ENCODE assay signal across 15 cellular contexts in genomic region chr20:47561175-47561574, GRCh38. TPM values are rescaled to one million over a fixed set of nuclear protein-coding genes. Genes with fewer than 3 reads are reported as not detected.
A peak's percentile ranks its signal among the peaks of the same experiment; 100 is the strongest.
DNase-seq lines count a peak whose midpoint lies in the region; ATAC-seq, FAIRE-seq and TF ChIP-seq lines count a peak whose summit lies in the region.
"Had no signal": no experiment of that assay in that cellular context is flagged by ENCODE, and none has a peak within 500 bp of the region (broad histone marks: within the 10 kb centered on the region; RNA-seq: fewer than 3 reads in every experiment).

No MANE protein-coding gene starts in this region.

- H3K27me3 ChIP-seq in astrocyte (ENCODE audit: insufficient read depth, low read length) (no peaks in the 10 kb centered on the region), thyroid gland (no peaks in the 10 kb centered on the region), GM23338 (ENCODE audit: insufficient read depth) (no peaks in the 10 kb centered on the region)
- H3K27me3 ChIP-seq: spleen had no signal

- TF ChIP-seq CTCF in astrocyte (IDR thresholded peaks at IDR 0.05; ENCODE audit: insufficient read depth, low read depth, low read length) (no peak), thyroid gland (IDR thresholded peaks at IDR 0.05) (no peak), endothelial cell (IDR thresholded peaks at IDR 0.05; ENCODE audit: unreplicated experiment) (no peak), GM23338 (conservative IDR thresholded peaks at IDR 0.05; ENCODE audit: low read depth in 2 of 2) (no peak)

- ATAC-seq in left ventricle myocardium superior (peak; percentile 47), GM18511 (IDR thresholded peaks at IDR 0.05; ENCODE audit: unreplicated experiment) (no peak), GM23338 (no peak)

- peaks cover 82% of the 10 kb centered on the region for H3K4me1 Mint-ChIP-seq in activated naive CD4-positive, alpha-beta T cell treated with anti-CD3 and anti-CD28 coated beads, Interleukin-2, amount 50 U/mL, for 24 hours
- peaks cover 7% of the 10 kb centered on the region for H3K4me1 Mint-ChIP-seq in astrocyte (ENCODE audit: low read depth, unreplicated experiment)
- H3K4me1 Mint-ChIP-seq in endothelial cell (ENCODE audit: unreplicated experiment), result peaks cover 11% of the 10 kb centered on the region
- H3K4me1 Mint-ChIP-seq in GM23338, result peaks cover 57% of the 10 kb centered on the region

- H3K9ac ChIP-seq in astrocyte (ENCODE audit: low read length), result no peak overlapping the region

- H3K9me2 ChIP-seq in GM23338 (ENCODE audit: insufficient read depth), result no peaks in the 10 kb centered on the region

- H2AFZ ChIP-seq in astrocyte (ENCODE audit: low read depth, low read length), result no peak overlapping the region
- no peak overlapping the region for H2AFZ ChIP-seq in GM23338

- H3K27ac ChIP-seq in astrocyte (ENCODE audit: low read depth, low read length) (no peak overlapping the region), thyroid gland (peak overlapping the region; percentile 42 to 60 (median 56)), GM23338 (ENCODE audit: low read depth) (no peak overlapping the region)

- peaks cover 7% of the 10 kb centered on the region for H3K36me3 Mint-ChIP-seq in activated naive CD4-positive, alpha-beta T cell treated with anti-CD3 and anti-CD28 coated beads, Interleukin-2, amount 50 U/mL, for 24 hours
- no peaks in the 10 kb centered on the region for H3K36me3 Mint-ChIP-seq in astrocyte (ENCODE audit: low read depth, unreplicated experiment)
- H3K36me3 Mint-ChIP-seq in endothelial cell (ENCODE audit: low read depth, unreplicated experiment), result no peaks in the 10 kb centered on the region
- H3K36me3 Mint-ChIP-seq in GM23338 (ENCODE audit: low read depth), result no peaks in the 10 kb centered on the region
- H3K36me3 Mint-ChIP-seq: brain had no signal

- no peaks in the 10 kb centered on the region for H3K27me3 Mint-ChIP-seq in activated naive CD4-positive, alpha-beta T cell treated with anti-CD3 and anti-CD28 coated beads, Interleukin-2, amount 50 U/mL, for 24 hours
- H3K27me3 Mint-ChIP-seq in astrocyte (ENCODE audit: low read depth, unreplicated experiment), result no peaks in the 10 kb centered on the region
- peaks cover 2% of the 10 kb centered on the region for H3K27me3 Mint-ChIP-seq in endothelial cell (ENCODE audit: unreplicated experiment)
- H3K27me3 Mint-ChIP-seq in GM23338 (ENCODE audit: insufficient read depth, low read depth, poor library complexity), result peaks cover 8% of the 10 kb centered on the region
- H3K27me3 Mint-ChIP-seq: brain had no signal

- 17 to 19% methylated on average over 3 of the region's 3 CpGs for WGBS in thyroid gland, 2 donors

- H3K4me3 ChIP-seq in astrocyte (ENCODE audit: insufficient read depth, low read depth, low read length) (no peak overlapping the region), thyroid gland (replicated peaks in 1 of 3) (no peak overlapping the region), GM23338 (no peak overlapping the region)
- H3K4me3 ChIP-seq: lung, spleen had no signal

- no peak overlapping the region for H3K4me3 Mint-ChIP-seq in activated naive CD4-positive, alpha-beta T cell treated with anti-CD3 and anti-CD28 coated beads, Interleukin-2, amount 50 U/mL, for 24 hours
- no peak overlapping the region for H3K4me3 Mint-ChIP-seq in astrocyte (ENCODE audit: unreplicated experiment)
- no peak overlapping the region for H3K4me3 Mint-ChIP-seq in endothelial cell (ENCODE audit: unreplicated experiment)
- H3K4me3 Mint-ChIP-seq in GM23338, result no peak overlapping the region
- H3K4me3 Mint-ChIP-seq: brain, endodermal cell had no signal

- H3K79me2 ChIP-seq in astrocyte (ENCODE audit: insufficient read depth, low read length) (peaks cover 90% of the 10 kb centered on the region), GM23338 (replicated peaks; ENCODE audit: insufficient read depth) (peaks cover 93% of the 10 kb centered on the region)

- no peaks in the 10 kb centered on the region for H3K9me3 Mint-ChIP-seq in activated naive CD4-positive, alpha-beta T cell treated with anti-CD3 and anti-CD28 coated beads, Interleukin-2, amount 50 U/mL, for 24 hours
- no peaks in the 10 kb centered on the region for H3K9me3 Mint-ChIP-seq in astrocyte (ENCODE audit: unreplicated experiment)
- H3K9me3 Mint-ChIP-seq in endothelial cell (ENCODE audit: unreplicated experiment), result no peaks in the 10 kb centered on the region
- H3K9me3 Mint-ChIP-seq in GM23338, result no peaks in the 10 kb centered on the region
- H3K9me3 Mint-ChIP-seq: brain, endodermal cell had no signal

- H4K20me1 ChIP-seq in astrocyte (ENCODE audit: insufficient read depth, low read length) (peaks cover 83% of the 10 kb centered on the region), GM23338 (replicated peaks; ENCODE audit: insufficient read depth) (0 out of 2 replicates have a peak, but pooled peaks cover 2% of the 10 kb centered on the region)

- no peak for DNase-seq in activated naive CD4-positive, alpha-beta T cell treated with anti-CD3 and anti-CD28 coated beads, Interleukin-2, amount 50 U/mL, for 16 hours
- DNase-seq in astrocyte (ENCODE audit: low read depth) (peak; percentile 63), left ventricle myocardium superior (no peak), thyroid gland (peak; percentile 73 to 78), endothelial cell (ENCODE audit: low spot score) (no peak), GM23338 (ENCODE audit: low spot score) (no peak)
- DNase-seq: activated CD4-positive, CD25-positive, alpha-beta regulatory T cell treated with anti-CD3 and anti-CD28 coated beads, Interleukin-2, amount 50 U/mL, for 72 hours; DMS153; endodermal cell; NCI-H1105; spleen had no signal

- H3F3A ChIP-seq in GM23338 (replicated peaks; ENCODE audit: low read depth), result no peaks in the 10 kb centered on the region

- no peak for FAIRE-seq in astrocyte (lab: Jason Lieb, UNC)

- H3K36me3 ChIP-seq in astrocyte (ENCODE audit: insufficient read depth, low read length) (no peaks in the 10 kb centered on the region), thyroid gland (no peaks in the 10 kb centered on the region), GM23338 (ENCODE audit: insufficient read depth) (no peaks in the 10 kb centered on the region)
- H3K36me3 ChIP-seq: spleen had no signal

- no peaks in the 10 kb centered on the region for H3K9me3 ChIP-seq in astrocyte (ENCODE audit: insufficient read depth, low read depth, low read length)
- no peaks in the 10 kb centered on the region for H3K9me3 ChIP-seq in thyroid gland
- H3K9me3 ChIP-seq: spleen had no signal

- intact Hi-C loops in left ventricle myocardium superior (cut with micrococcal nuclease) (no loop called here), thyroid gland (cut with DNase I) (no loop called here)

- no peak for TF ChIP-seq POLR2A in thyroid gland (IDR thresholded peaks at IDR 0.05)

- H3K4me1 ChIP-seq in astrocyte (ENCODE audit: insufficient read depth, low read length) (peaks cover 3% of the 10 kb centered on the region), thyroid gland (peaks cover 20 to 48% of the 10 kb centered on the region in 2 donors), GM23338 (ENCODE audit: insufficient read depth) (peaks cover 38% of the 10 kb centered on the region)

- H3K4me2 ChIP-seq in astrocyte (ENCODE audit: low read length), result no peak overlapping the region
- no peak overlapping the region for H3K4me2 ChIP-seq in GM23338

- peak overlapping the region; percentile 65 for H3K27ac Mint-ChIP-seq in activated naive CD4-positive, alpha-beta T cell treated with anti-CD3 and anti-CD28 coated beads, Interleukin-2, amount 50 U/mL, for 24 hours
- H3K27ac Mint-ChIP-seq in astrocyte (ENCODE audit: unreplicated experiment), result no peak overlapping the region
- H3K27ac Mint-ChIP-seq in endothelial cell (ENCODE audit: unreplicated experiment), result no peak overlapping the region
- no peak overlapping the region for H3K27ac Mint-ChIP-seq in GM23338
- H3K27ac Mint-ChIP-seq: brain, endodermal cell had no signal

TF ChIP-seq in GM23338, 12 proteins besides CTCF, POLR2A, EP300 and RAD21 (continues in another document):
- no peak for TF ChIP-seq ZNF114 (CRISPR knock-in tag; IDR thresholded peaks at IDR 0.05)
- no peak for TF ChIP-seq REST (IDR thresholded peaks at IDR 0.05; ENCODE audit: unreplicated experiment)
- TF ChIP-seq JUNB (IDR thresholded peaks at IDR 0.05; ENCODE audit: unreplicated experiment), result no peak
- TF ChIP-seq ETS1 (IDR thresholded peaks at IDR 0.05), result no peak

RNA-seq across cellular contexts. Expression of gene NCOA3, which starts 59.5 kb away (rescaled TPM):
- 30.5 and 31.0 TPM in 2 replicates for total RNA-seq in astrocyte
- total RNA-seq in left ventricle myocardium superior, result 23.3 TPM
- 10 to 100 TPM; 28.7 to 45.2 (median 36.8) TPM for total RNA-seq in thyroid gland
- total RNA-seq in endothelial cell (ENCODE audit: unreplicated experiment), result 54.8 TPM
- 20.6 and 25.8 TPM in 2 replicates for total RNA-seq in GM23338 (2014; rRNA removed; shearing (Covaris generic))
- polyA plus RNA-seq in GM23338 (2016; fragmentation: Nextera tagmentation; extraction: Ambion mirVana), result 6.6 and 6.7 TPM in 2 replicates

Comparison
In these comparisons a context has a peak if more than half of its experiments do, and no peak if none do; other contexts are left out.
1. DNase-seq: peak in astrocyte (single experiment) and thyroid gland (2 of 2); none in activated naive CD4-positive, alpha-beta T cell treated with anti-CD3 and anti-CD28 coated beads, Interleukin-2, amount 50 U/mL, for 16 hours (single experiment), left ventricle myocardium superior (single experiment), endothelial cell (single experiment) and GM23338 (single experiment).
2. H3K27ac ChIP-seq: peak in thyroid gland (3 of 3); none in astrocyte (single experiment) and GM23338 (single experiment).